ENCODE assay signal across 1 cellular context in genomic region chr11:131999955-132000354, GRCh38.
TF ChIP-seq lines count a peak whose summit lies in the region.

No MANE protein-coding gene starts in this region.

TF ChIP-seq in GM23338, 12 proteins besides CTCF, POLR2A, EP300 and RAD21:
- TF ChIP-seq, protein P1, sequence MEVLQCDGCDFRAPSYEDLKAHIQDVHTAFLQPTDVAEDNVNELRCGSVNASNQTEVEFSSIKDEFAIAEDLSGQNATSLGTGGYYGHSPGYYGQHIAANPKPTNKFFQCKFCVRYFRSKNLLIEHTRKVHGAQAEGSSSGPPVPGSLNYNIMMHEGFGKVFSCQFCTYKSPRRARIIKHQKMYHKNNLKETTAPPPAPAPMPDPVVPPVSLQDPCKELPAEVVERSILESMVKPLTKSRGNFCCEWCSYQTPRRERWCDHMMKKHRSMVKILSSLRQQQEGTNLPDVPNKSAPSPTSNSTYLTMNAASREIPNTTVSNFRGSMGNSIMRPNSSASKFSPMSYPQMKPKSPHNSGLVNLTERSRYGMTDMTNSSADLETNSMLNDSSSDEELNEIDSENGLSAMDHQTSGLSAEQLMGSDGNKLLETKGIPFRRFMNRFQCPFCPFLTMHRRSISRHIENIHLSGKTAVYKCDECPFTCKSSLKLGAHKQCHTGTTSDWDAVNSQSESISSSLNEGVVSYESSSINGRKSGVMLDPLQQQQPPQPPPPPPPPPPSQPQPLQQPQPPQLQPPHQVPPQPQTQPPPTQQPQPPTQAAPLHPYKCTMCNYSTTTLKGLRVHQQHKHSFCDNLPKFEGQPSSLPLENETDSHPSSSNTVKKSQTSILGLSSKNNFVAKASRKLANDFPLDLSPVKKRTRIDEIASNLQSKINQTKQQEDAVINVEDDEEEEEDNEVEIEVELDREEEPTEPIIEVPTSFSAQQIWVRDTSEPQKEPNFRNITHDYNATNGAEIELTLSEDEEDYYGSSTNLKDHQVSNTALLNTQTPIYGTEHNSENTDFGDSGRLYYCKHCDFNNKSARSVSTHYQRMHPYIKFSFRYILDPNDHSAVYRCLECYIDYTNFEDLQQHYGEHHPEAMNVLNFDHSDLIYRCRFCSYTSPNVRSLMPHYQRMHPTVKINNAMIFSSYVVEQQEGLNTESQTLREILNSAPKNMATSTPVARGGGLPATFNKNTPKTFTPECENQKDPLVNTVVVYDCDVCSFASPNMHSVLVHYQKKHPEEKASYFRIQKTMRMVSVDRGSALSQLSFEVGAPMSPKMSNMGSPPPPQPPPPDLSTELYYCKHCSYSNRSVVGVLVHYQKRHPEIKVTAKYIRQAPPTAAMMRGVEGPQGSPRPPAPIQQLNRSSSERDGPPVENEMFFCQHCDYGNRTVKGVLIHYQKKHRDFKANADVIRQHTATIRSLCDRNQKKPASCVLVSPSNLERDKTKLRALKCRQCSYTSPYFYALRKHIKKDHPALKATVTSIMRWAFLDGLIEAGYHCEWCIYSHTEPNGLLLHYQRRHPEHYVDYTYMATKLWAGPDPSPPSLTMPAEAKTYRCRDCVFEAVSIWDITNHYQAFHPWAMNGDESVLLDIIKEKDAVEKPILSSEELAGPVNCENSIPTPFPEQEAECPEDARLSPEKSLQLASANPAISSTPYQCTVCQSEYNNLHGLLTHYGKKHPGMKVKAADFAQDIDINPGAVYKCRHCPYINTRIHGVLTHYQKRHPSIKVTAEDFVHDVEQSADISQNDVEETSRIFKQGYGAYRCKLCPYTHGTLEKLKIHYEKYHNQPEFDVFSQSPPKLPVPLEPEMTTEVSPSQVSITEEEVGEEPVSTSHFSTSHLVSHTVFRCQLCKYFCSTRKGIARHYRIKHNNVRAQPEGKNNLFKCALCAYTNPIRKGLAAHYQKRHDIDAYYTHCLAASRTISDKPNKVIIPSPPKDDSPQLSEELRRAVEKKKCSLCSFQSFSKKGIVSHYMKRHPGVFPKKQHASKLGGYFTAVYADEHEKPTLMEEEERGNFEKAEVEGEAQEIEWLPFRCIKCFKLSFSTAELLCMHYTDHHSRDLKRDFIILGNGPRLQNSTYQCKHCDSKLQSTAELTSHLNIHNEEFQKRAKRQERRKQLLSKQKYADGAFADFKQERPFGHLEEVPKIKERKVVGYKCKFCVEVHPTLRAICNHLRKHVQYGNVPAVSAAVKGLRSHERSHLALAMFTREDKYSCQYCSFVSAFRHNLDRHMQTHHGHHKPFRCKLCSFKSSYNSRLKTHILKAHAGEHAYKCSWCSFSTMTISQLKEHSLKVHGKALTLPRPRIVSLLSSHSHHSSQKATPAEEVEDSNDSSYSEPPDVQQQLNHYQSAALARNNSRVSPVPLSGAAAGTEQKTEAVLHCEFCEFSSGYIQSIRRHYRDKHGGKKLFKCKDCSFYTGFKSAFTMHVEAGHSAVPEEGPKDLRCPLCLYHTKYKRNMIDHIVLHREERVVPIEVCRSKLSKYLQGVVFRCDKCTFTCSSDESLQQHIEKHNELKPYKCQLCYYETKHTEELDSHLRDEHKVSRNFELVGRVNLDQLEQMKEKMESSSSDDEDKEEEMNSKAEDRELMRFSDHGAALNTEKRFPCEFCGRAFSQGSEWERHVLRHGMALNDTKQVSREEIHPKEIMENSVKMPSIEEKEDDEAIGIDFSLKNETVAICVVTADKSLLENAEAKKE (CRISPR knock-in tag; IDR thresholded peaks at IDR 0.05): no peak
- no peak for TF ChIP-seq ZNF114 (CRISPR knock-in tag; IDR thresholded peaks at IDR 0.05)
- no peak for TF ChIP-seq EZH2phosphoT487 (IDR thresholded peaks at IDR 0.05; ENCODE audit: unreplicated experiment)
- TF ChIP-seq POLR2AphosphoS5 (IDR thresholded peaks at IDR 0.05; ENCODE audit: low read depth): no peak
- no peak for TF ChIP-seq STAT1 (IDR thresholded peaks at IDR 0.05; ENCODE audit: unreplicated experiment)
- TF ChIP-seq, protein P2, sequence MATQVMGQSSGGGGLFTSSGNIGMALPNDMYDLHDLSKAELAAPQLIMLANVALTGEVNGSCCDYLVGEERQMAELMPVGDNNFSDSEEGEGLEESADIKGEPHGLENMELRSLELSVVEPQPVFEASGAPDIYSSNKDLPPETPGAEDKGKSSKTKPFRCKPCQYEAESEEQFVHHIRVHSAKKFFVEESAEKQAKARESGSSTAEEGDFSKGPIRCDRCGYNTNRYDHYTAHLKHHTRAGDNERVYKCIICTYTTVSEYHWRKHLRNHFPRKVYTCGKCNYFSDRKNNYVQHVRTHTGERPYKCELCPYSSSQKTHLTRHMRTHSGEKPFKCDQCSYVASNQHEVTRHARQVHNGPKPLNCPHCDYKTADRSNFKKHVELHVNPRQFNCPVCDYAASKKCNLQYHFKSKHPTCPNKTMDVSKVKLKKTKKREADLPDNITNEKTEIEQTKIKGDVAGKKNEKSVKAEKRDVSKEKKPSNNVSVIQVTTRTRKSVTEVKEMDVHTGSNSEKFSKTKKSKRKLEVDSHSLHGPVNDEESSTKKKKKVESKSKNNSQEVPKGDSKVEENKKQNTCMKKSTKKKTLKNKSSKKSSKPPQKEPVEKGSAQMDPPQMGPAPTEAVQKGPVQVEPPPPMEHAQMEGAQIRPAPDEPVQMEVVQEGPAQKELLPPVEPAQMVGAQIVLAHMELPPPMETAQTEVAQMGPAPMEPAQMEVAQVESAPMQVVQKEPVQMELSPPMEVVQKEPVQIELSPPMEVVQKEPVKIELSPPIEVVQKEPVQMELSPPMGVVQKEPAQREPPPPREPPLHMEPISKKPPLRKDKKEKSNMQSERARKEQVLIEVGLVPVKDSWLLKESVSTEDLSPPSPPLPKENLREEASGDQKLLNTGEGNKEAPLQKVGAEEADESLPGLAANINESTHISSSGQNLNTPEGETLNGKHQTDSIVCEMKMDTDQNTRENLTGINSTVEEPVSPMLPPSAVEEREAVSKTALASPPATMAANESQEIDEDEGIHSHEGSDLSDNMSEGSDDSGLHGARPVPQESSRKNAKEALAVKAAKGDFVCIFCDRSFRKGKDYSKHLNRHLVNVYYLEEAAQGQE (IDR thresholded peaks at IDR 0.05; ENCODE audit: unreplicated experiment): no peak
- no peak for TF ChIP-seq NANOG (IDR thresholded peaks at IDR 0.05; ENCODE audit: borderline replicate concordance)
- no peak for TF ChIP-seq CREB1 (CRISPR knock-in tag; IDR thresholded peaks at IDR 0.05; ENCODE audit: low read depth)
- TF ChIP-seq EZH2 (IDR thresholded peaks at IDR 0.05; ENCODE audit: low read depth, unreplicated experiment): no peak
- TF ChIP-seq ZNF331 (CRISPR knock-in tag; IDR thresholded peaks at IDR 0.05; ENCODE audit: low read depth): no peak
- no peak for TF ChIP-seq ETS1 (IDR thresholded peaks at IDR 0.05)
- TF ChIP-seq JUNB (IDR thresholded peaks at IDR 0.05; ENCODE audit: unreplicated experiment): no peak
TF ChIP-seq in GM23338: peak in this region for 0.
